10 cellular contexts compared by ENCODE assay signal in the genomic region with DNA sequence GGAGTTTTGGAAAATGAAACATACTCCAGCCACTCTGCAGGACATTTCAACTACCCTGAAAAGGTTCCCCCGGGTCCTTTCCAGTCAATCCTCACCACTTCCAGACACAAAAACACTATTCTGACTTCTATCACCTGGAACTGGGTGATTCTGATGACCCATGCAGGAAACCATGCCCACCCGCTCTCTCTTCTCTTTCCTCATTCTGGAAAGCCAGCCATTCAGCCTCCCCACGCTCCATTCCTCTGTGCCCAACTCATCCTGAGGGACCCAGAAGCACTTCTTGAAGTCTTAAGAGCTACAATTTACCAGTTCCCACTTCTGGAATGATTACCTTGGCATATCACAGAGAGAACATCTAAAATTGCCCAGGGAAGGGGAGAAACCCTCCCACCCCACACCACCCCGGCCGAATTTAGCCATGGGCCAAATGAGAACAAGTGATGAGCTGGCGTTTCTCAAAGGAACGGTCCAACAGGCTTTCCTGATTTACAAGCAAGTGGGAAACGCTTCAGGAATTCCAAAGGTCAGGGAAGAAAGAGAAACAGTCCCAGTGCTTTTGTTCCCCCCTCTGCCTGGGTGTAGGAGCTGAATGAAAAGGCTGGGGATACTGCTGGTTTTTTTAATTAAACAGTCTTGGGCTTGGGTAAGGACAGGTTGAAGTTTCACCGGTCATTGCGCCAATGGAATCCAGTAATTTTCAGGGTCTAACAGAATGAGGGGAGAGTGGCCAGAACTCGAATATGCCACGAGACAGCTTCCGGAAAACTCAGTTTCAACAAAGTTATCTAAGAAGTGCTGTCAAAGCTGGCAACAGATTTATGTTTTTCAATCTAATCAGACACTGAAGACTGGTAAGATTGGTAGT. TPM values are rescaled to one million over a fixed set of nuclear protein-coding genes. Genes with fewer than 3 reads are reported as not detected.
DNase-seq lines count a peak whose midpoint lies in the region; ATAC-seq and TF ChIP-seq lines count a peak whose summit lies in the region.
"Had no signal": no experiment of that assay in that cellular context is flagged by ENCODE, and none has a peak within 500 bp of the region (broad histone marks: within the 10 kb centered on the region; RNA-seq: fewer than 3 reads in every experiment).

No MANE protein-coding gene starts in this region.

- peaks cover 41 to 57% (median 57%) of the 10 kb centered on the region in 3 donors for H3K4me1 Mint-ChIP-seq in IgD-negative memory B cell
- H3K4me1 Mint-ChIP-seq in natural killer cell: peaks cover 73 to 77% of the 10 kb centered on the region in 2 donors

- H3K27ac Mint-ChIP-seq in IgD-negative memory B cell: peak overlapping the region; percentile 89 to 98 (median 96)
- peak overlapping the region; percentile 96 to 99 for H3K27ac Mint-ChIP-seq in natural killer cell

- H3K27me3 Mint-ChIP-seq in IgD-negative memory B cell (peaks cover 1% of the 10 kb centered on the region), natural killer cell (ENCODE audit: low read depth in 2 of 2) (no peaks in the 10 kb centered on the region)

- ATAC-seq in natural killer cell (no peak), HG03460 (IDR thresholded peaks at IDR 0.05; ENCODE audit: unreplicated experiment) (no peak), GM18873 (IDR thresholded peaks at IDR 0.05; ENCODE audit: low FRiP score, unreplicated experiment) (no peak)
- ATAC-seq: HCT116 had no signal

- H3K36me3 Mint-ChIP-seq in IgD-negative memory B cell (peaks cover 7% of the 10 kb centered on the region), natural killer cell (no peaks in the 10 kb centered on the region)

- peak; percentile 6 for DNase-seq in cerebellar cortex (ENCODE audit: low spot score)
- no peak for DNase-seq in natural killer cell
- no peak for DNase-seq in NCI-H345 treated with DMSO at 0.1 percent for 48 hours (lab: John Stamatoyannopoulos, UW; ENCODE audit: unreplicated experiment)
- no peak for DNase-seq in NK-92 (lab: John Stamatoyannopoulos, UW; ENCODE audit: unreplicated experiment)
- DNase-seq: mammary epithelial cell had no signal

- TF ChIP-seq CTCF in C4-2B (conservative IDR thresholded peaks at IDR 0.05) (no peak), natural killer cell (IDR thresholded peaks at IDR 0.05) (no peak)

- H3K4me3 Mint-ChIP-seq in IgD-negative memory B cell (peak overlapping the region; percentile 89 to 100 (median 96)), natural killer cell (peak overlapping the region; percentile 98)

- H3K27ac ChIP-seq in C4-2B: peak overlapping the region; percentile 41; the same call in 1 of the 2 replicates

- H3K9me3 Mint-ChIP-seq in IgD-negative memory B cell (peaks cover 0 to 1% (median 0%) of the 10 kb centered on the region in 3 donors), natural killer cell (no peaks in the 10 kb centered on the region)

- intact Hi-C loops in natural killer cell (cut with micrococcal nuclease): loop anchor here (5.0 kb wide), 2 partner anchors 187 to 352 kb away; a partner anchor contains a TSS

RNA-seq across cellular contexts. Expression of a gene that starts 2.9 kb away (rescaled TPM):
- polyA plus RNA-seq in IgD-negative memory B cell: 30.5 TPM
- 100 to 1,000 TPM; 432 to 516 (median 438) TPM for total RNA-seq in natural killer cell
